In genomic region chr6:35259194-35259945, GRCh38 we compare ENCODE assay signal across 8 cellular contexts. TPM values are rescaled to one million over a fixed set of nuclear protein-coding genes. Genes with fewer than 3 reads are reported as not detected.
DNase-seq lines count a peak whose midpoint lies in the region; ATAC-seq and TF ChIP-seq lines count a peak whose summit lies in the region.

ZNF76 (plus strand) TSS chr6:35259735; CDS start chr6:35281152, 21,417 bp downstream.

- peak within 1 kb of the TSS; percentile 95 for H3K4me3 Mint-ChIP-seq in chondrocyte (ENCODE audit: unreplicated experiment)

- peak; percentile 87 for ATAC-seq in HG03439 (IDR thresholded peaks at IDR 0.05; ENCODE audit: unreplicated experiment)

- DNase-seq in AG20443 (ENCODE audit: low spot score) (peak; percentile 100), NCI-H510A treated with DMSO at 0.1 percent for 48 hours (lab: John Stamatoyannopoulos, UW) (peak; percentile 96), chondrocyte (ENCODE audit: low spot score) (peak; percentile 98), kidney glomerular epithelial cell (lab: John Stamatoyannopoulos, UW) (peak; percentile 90)
- peak; percentile 79 to 92 for DNase-seq in activated CD4-positive, alpha-beta T cell treated with anti-CD3 and anti-CD28 coated beads for 24 hours (ENCODE audit: low read depth in 2 of 2)
- peak; percentile 78 to 87 for DNase-seq in stimulated activated CD4-positive, alpha-beta T cell treated with anti-CD3 and anti-CD28 coated beads, Interleukin-1b, Interleukin-23, amount 100 ng/mL, for 1 hour (ENCODE audit: low read depth in 2 of 2)

- H3K27me3 Mint-ChIP-seq in chondrocyte (ENCODE audit: low read depth), result no peaks in the 10 kb centered on the region

- peaks cover 32% of the 10 kb centered on the region for H3K4me1 Mint-ChIP-seq in chondrocyte (ENCODE audit: low read depth)

- H3K27ac Mint-ChIP-seq in chondrocyte (ENCODE audit: unreplicated experiment), result peak within 1 kb of the TSS; percentile 97

- TF ChIP-seq CTCF in chondrocyte (IDR thresholded peaks at IDR 0.05), result peak; percentile 26

- H3K9me3 Mint-ChIP-seq in chondrocyte (ENCODE audit: low read depth), result no peaks in the 10 kb centered on the region

- no peaks in the 10 kb centered on the region for H3K36me3 Mint-ChIP-seq in chondrocyte (ENCODE audit: low read depth)

- peak; percentile 60 for TF ChIP-seq POLR2A in GM19099 (IDR thresholded peaks at IDR 0.05; ENCODE audit: extremely low read depth, insufficient read length, low read depth)

RNA-seq across cellular contexts. Expression of gene ZNF76, which starts in this region (rescaled TPM):
- total RNA-seq in chondrocyte, result 20.3 to 28.3 TPM (median 22.1 TPM) in 3 replicates

Comparison
In these comparisons a context has a peak if more than half of its experiments do, and no peak if none do; other contexts are left out.
1. Peak in every context shown above with its lines: DNase-seq and ATAC-seq.